ENCODE assay signal across 24 cellular contexts in the genomic region with DNA sequence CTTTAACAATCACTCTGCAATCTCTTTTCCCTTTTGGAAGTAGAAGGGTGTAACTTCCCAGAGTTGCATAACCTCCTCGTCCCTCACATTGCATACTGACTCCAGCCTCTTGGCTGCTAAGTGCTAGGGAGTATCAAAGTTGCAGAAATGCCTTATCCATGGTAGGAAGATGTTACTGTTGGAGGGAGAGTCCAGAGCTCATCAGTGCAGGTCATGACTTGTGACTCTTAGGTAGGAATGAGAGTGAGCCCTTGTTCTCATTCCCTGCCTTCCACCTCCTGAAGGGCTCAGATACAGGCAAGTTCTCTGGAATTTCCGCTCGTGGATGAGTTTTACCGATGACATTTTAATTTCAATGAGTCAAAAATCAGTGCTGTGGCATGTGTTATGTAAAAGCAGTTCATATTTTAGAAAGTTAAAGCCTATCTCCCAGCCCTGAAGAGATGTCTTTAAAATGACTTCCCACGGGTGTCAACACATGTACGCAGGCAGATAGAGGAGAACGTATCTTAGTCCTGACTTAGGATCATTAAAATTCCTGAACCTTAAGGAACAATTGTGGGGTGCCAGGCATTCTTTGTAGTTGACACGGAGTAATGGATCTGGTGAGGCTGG. TPM values are rescaled to one million over a fixed set of nuclear protein-coding genes. Genes with fewer than 3 reads are reported as not detected.
DNase-seq lines count a peak whose midpoint lies in the region; ATAC-seq and TF ChIP-seq lines count a peak whose summit lies in the region.
"Had no signal": no experiment of that assay in that cellular context is flagged by ENCODE, and none has a peak within 500 bp of the region (broad histone marks: within the 10 kb centered on the region; RNA-seq: fewer than 3 reads in every experiment).

No MANE protein-coding gene starts in this region.

- ATAC-seq in naive thymus-derived CD8-positive, alpha-beta T cell = no peak
- ATAC-seq: Right ventricle myocardium inferior had no signal

- H3K4me3 Mint-ChIP-seq in neural crest cell = no peak overlapping the region
- H3K4me3 Mint-ChIP-seq in naive thymus-derived CD8-positive, alpha-beta T cell = no peak overlapping the region
- H3K4me3 Mint-ChIP-seq: CD4-positive, alpha-beta memory T cell had no signal

- peak; percentile 58 for DNase-seq in GM03348 (ENCODE audit: low spot score)
- peak; percentile 38 for DNase-seq in RWPE1 (ENCODE audit: low spot score)
- peak; percentile 81 for DNase-seq in epithelial cell of esophagus (ENCODE audit: low read depth)
- no peak for DNase-seq in neural crest cell (ENCODE audit: low read depth, low spot score)
- no peak for DNase-seq in islet precursor cell
- no peak for DNase-seq in D341Med (ENCODE audit: low spot score)
- DNase-seq in naive thymus-derived CD8-positive, alpha-beta T cell = no peak
- no peak for DNase-seq in activated CD8-positive, alpha-beta memory T cell treated with anti-CD3 and anti-CD28 coated beads, Interleukin-2, amount 50 U/mL, for 4 hours
- DNase-seq: Caco-2; CD4-positive, alpha-beta memory T cell; DND-41; KBM-7; NCI-H1105; NCI-H146; NCI-H2029; NCI-H345; NCI-H524; NCI-H774; Peyer's patch had no signal

- peak overlapping the region; percentile 47 for H3K27ac Mint-ChIP-seq in neural crest cell (ENCODE audit: unreplicated experiment)
- no peak overlapping the region for H3K27ac Mint-ChIP-seq in naive thymus-derived CD8-positive, alpha-beta T cell
- H3K27ac Mint-ChIP-seq: CD4-positive, alpha-beta memory T cell had no signal

- peaks cover 16% of the 10 kb centered on the region for H3K36me3 Mint-ChIP-seq in neural crest cell (ENCODE audit: low read depth)
- peaks cover 0 to 5% (median 0%) of the 10 kb centered on the region in 3 donors for H3K36me3 Mint-ChIP-seq in naive thymus-derived CD8-positive, alpha-beta T cell
- H3K36me3 Mint-ChIP-seq: CD4-positive, alpha-beta memory T cell had no signal

- TF ChIP-seq CTCF in RWPE1 (conservative IDR thresholded peaks at IDR 0.05; ENCODE audit: low read depth) (no peak), epithelial cell of esophagus (IDR thresholded peaks at IDR 0.05; ENCODE audit: insufficient read depth, low read depth, low read length, missing control alignments) (no peak), neural crest cell (conservative IDR thresholded peaks at IDR 0.05) (no peak)

- peak overlapping the region; percentile 85 for H3K27ac ChIP-seq in RWPE1
- H3K27ac ChIP-seq: BLaER1, Peyer's patch, SJSA1 had no signal

- peaks cover 6% of the 10 kb centered on the region for H3K4me1 Mint-ChIP-seq in neural crest cell
- no peaks in the 10 kb centered on the region for H3K4me1 Mint-ChIP-seq in naive thymus-derived CD8-positive, alpha-beta T cell
- H3K4me1 Mint-ChIP-seq: CD4-positive, alpha-beta memory T cell had no signal

- H3K27me3 Mint-ChIP-seq in neural crest cell (ENCODE audit: low read depth) = peaks cover 6% of the 10 kb centered on the region
- H3K27me3 Mint-ChIP-seq in naive thymus-derived CD8-positive, alpha-beta T cell = peaks cover 7 to 38% (median 18%) of the 10 kb centered on the region in 5 donors

- CTCF ChIA-PET in RWPE1 (lab: Yijun Ruan, JAX) = interaction anchor here (1.4 kb wide), 1 partner anchor 10 kb away, joined by 4 read pairs; no protein-coding TSS in a partner anchor

- POLR2A ChIA-PET in RWPE1 (lab: Yijun Ruan, JAX; ENCODE audit: low non-redundant PET) = no interaction called here
- POLR2A ChIA-PET in naive thymus-derived CD8-positive, alpha-beta T cell (lab: Charles Lee) = no interaction called here

- H3K4me3 ChIP-seq in epithelial cell of esophagus (ENCODE audit: low read length) = no peak overlapping the region
- H3K4me3 ChIP-seq: BLaER1, Peyer's patch, SJSA1 had no signal

- H3K9me3 Mint-ChIP-seq in neural crest cell = no peaks in the 10 kb centered on the region
- H3K9me3 Mint-ChIP-seq in naive thymus-derived CD8-positive, alpha-beta T cell = peaks cover 0 to 5% (median 0%) of the 10 kb centered on the region in 9 donors

RNA-seq across cellular contexts. Expression of a gene that starts 17.0 kb away (rescaled TPM):
- total RNA-seq in neural crest cell = 24.8 and 26.1 TPM in 2 replicates
- total RNA-seq in naive thymus-derived CD8-positive, alpha-beta T cell = not detected
- polyA plus RNA-seq in naive thymus-derived CD8-positive, alpha-beta T cell = not detected
- total RNA-seq: A673; Caco-2; CD4-positive, alpha-beta memory T cell; G401; Peyer's patch; SJSA1 had no signal
- polyA plus RNA-seq: CD4-positive, alpha-beta memory T cell had no signal

Comparison
In these comparisons a context has a peak if more than half of its experiments do, and no peak if none do; other contexts are left out.
1. DNase-seq: peak in GM03348 (single experiment), RWPE1 (single experiment) and epithelial cell of esophagus (single experiment); none in neural crest cell (single experiment), islet precursor cell (single experiment), D341Med (single experiment), naive thymus-derived CD8-positive, alpha-beta T cell (0 of 10) and activated CD8-positive, alpha-beta memory T cell treated with anti-CD3 and anti-CD28 coated beads, Interleukin-2, amount 50 U/mL, for 4 hours (single experiment).
2. RNA of a gene that starts 17.0 kb away (total RNA-seq): 24.8 to 26.1 TPM in neural crest cell; not detected in naive thymus-derived CD8-positive, alpha-beta T cell; every median in the first group is over 10 times any median in the second.